Comparison of ENCODE assay signal across 10 cellular contexts in genomic region chr2:174595904-174596397, GRCh38. TPM values are rescaled to one million over a fixed set of nuclear protein-coding genes. Genes with fewer than 3 reads are reported as not detected.
A peak's percentile ranks its signal among the peaks of the same experiment; 100 is the strongest.
DNase-seq lines count a peak whose midpoint lies in the region; ATAC-seq and TF ChIP-seq lines count a peak whose summit lies in the region.
"Had no signal": no experiment of that assay in that cellular context is flagged by ENCODE, and none has a peak within 500 bp of the region (broad histone marks: within the 10 kb centered on the region; RNA-seq: fewer than 3 reads in every experiment).

No MANE protein-coding gene starts in this region.

- no peak overlapping the region for H3K4me2 ChIP-seq in PC-3 (ENCODE audit: low read length)

- no peak for DNase-seq in cardiac muscle cell (ENCODE audit: low read depth in 1 of 2, low spot score in 1 of 2)
- no peak for DNase-seq in left cardiac atrium
- no peak for DNase-seq in activated CD8-positive, alpha-beta T cell treated with anti-CD3 and anti-CD28 coated beads for 36 hours
- no peak for DNase-seq in memory B cell (ENCODE audit: low spot score in 2 of 2)
- DNase-seq in upper lobe of left lung: no peak
- DNase-seq in glomerular visceral epithelial cell (ENCODE audit: extremely low spot score): no peak
- DNase-seq in PC-3: no peak
- no peak for DNase-seq in dermis blood vessel endothelial cell
- DNase-seq: BE2C had no signal

- H3K9me3 ChIP-seq in cardiac muscle cell (ENCODE audit: low read depth): no peaks in the 10 kb centered on the region
- H3K9me3 ChIP-seq in upper lobe of left lung: no peaks in the 10 kb centered on the region
- H3K9me3 ChIP-seq in PC-3 (ENCODE audit: low read length): no peaks in the 10 kb centered on the region
- H3K9me3 ChIP-seq: BE2C had no signal

- H3K9ac ChIP-seq in PC-3 (ENCODE audit: low read length): no peak overlapping the region

- no peaks in the 10 kb centered on the region for H3K36me3 ChIP-seq in cardiac muscle cell
- no peaks in the 10 kb centered on the region for H3K36me3 ChIP-seq in upper lobe of left lung
- no peaks in the 10 kb centered on the region for H3K36me3 ChIP-seq in PC-3 (ENCODE audit: low read depth, low read length)
- H3K36me3 ChIP-seq: BE2C had no signal

- peak overlapping the region; percentile 100 for H3K27ac Mint-ChIP-seq in activated CD8-positive, alpha-beta T cell treated with anti-CD3 and anti-CD28 coated beads for 36 hours
- peak overlapping the region; percentile 98 for H3K27ac Mint-ChIP-seq in memory B cell

- H3K79me2 ChIP-seq in PC-3 (ENCODE audit: low read length): no peaks in the 10 kb centered on the region

- H3K27me3 ChIP-seq in cardiac muscle cell (no peaks in the 10 kb centered on the region), upper lobe of left lung (no peaks in the 10 kb centered on the region), PC-3 (ENCODE audit: low read length) (no peaks in the 10 kb centered on the region)
- H3K27me3 ChIP-seq: BE2C had no signal

- BruUV-seq in PC-3 (replicated peaks; lab: Mats Ljungman, UMichigan): no TSS peak

- POLR2A ChIA-PET in activated CD8-positive, alpha-beta T cell treated with anti-CD3 and anti-CD28 coated beads for 36 hours (lab: Charles Lee): interaction anchor here (0.6 to 12.4 kb wide), 11 partner anchors 13 to 109 kb away, joined by 3 to 198 read pairs (median 5); partner anchors contain the start of gene GPR155
- POLR2A ChIA-PET in PC-3 (lab: Charles Lee; ENCODE audit: unreplicated experiment): no interaction called here

- no peak for TF ChIP-seq CTCF in cardiac muscle cell (IDR thresholded peaks at IDR 0.05; ENCODE audit: low read depth, low read length)
- no peak for TF ChIP-seq CTCF in activated CD8-positive, alpha-beta T cell treated with anti-CD3 and anti-CD28 coated beads for 36 hours (IDR thresholded peaks at IDR 0.05)
- peak in 1 of 6 experiments; percentile 10 for TF ChIP-seq CTCF in upper lobe of left lung (IDR thresholded peaks at IDR 0.05)
- no peak for TF ChIP-seq CTCF in PC-3 (conservative IDR thresholded peaks at IDR 0.05; ENCODE audit: low read depth, low read length)

- H3K27ac ChIP-seq in cardiac muscle cell (peak overlapping the region; percentile 19), upper lobe of left lung (peak overlapping the region; percentile 76 to 89 (median 86)), PC-3 (ENCODE audit: low read length) (no peak overlapping the region)

- H3F3A ChIP-seq in PC-3 (ENCODE audit: low read length, unreplicated experiment): no peaks in the 10 kb centered on the region

- H3K4me1 Mint-ChIP-seq in activated CD8-positive, alpha-beta T cell treated with anti-CD3 and anti-CD28 coated beads for 36 hours (ENCODE audit: low read depth): peaks cover 42% of the 10 kb centered on the region
- H3K4me1 Mint-ChIP-seq in memory B cell: peaks cover 38% of the 10 kb centered on the region

- CTCF ChIA-PET in activated CD8-positive, alpha-beta T cell treated with anti-CD3 and anti-CD28 coated beads for 36 hours (lab: Charles Lee): interaction anchor here (0.6 to 13.7 kb wide), 12 partner anchors 7 to 125 kb away, joined by 3 to 102 read pairs (median 10); no protein-coding TSS in a partner anchor
- CTCF ChIA-PET in PC-3 (lab: Charles Lee): interaction anchor here (0.6 kb wide), 1 partner anchor 33 kb away, joined by 4 read pairs; no protein-coding TSS in a partner anchor

- intact Hi-C loops in left cardiac atrium (cut with DNase I) (no loop called here), PC-3 (cut with micrococcal nuclease) (no loop called here)
- intact Hi-C loops in activated CD8-positive, alpha-beta T cell treated with anti-CD3 and anti-CD28 coated beads for 36 hours (cut with micrococcal nuclease): loop anchor here (2.0 to 10.0 kb wide), 2 partner anchors 39 to 101 kb away; no protein-coding TSS in a partner anchor

- no peaks in the 10 kb centered on the region for H3K27me3 Mint-ChIP-seq in activated CD8-positive, alpha-beta T cell treated with anti-CD3 and anti-CD28 coated beads for 36 hours
- no peaks in the 10 kb centered on the region for H3K27me3 Mint-ChIP-seq in memory B cell

- peaks cover 77% of the 10 kb centered on the region for H3K36me3 Mint-ChIP-seq in activated CD8-positive, alpha-beta T cell treated with anti-CD3 and anti-CD28 coated beads for 36 hours (ENCODE audit: low read depth)
- H3K36me3 Mint-ChIP-seq in memory B cell: peaks cover 11% of the 10 kb centered on the region

- no peak for TF ChIP-seq EP300 in upper lobe of left lung (IDR thresholded peaks at IDR 0.05)

- WGBS in upper lobe of left lung, 2 donors: 48 to 62% methylated on average over 2 of the region's 2 CpGs

- ATAC-seq in left cardiac atrium (no peak), memory B cell (ENCODE audit: low read depth) (no peak), upper lobe of left lung (ENCODE audit: low FRiP score in 2 of 2) (no peak), PC-3 (no peak)
- peak; percentile 4 for ATAC-seq in activated CD8-positive, alpha-beta T cell treated with anti-CD3 and anti-CD28 coated beads for 36 hours
- ATAC-seq: Panc1 had no signal

- H3K4me3 ChIP-seq in cardiac muscle cell (no peak overlapping the region), upper lobe of left lung (peak overlapping the region in 3 of 4 donors; percentile 9 to 36 (median 22)), PC-3 (ENCODE audit: low read length) (no peak overlapping the region)

- H3K9me3 Mint-ChIP-seq in activated CD8-positive, alpha-beta T cell treated with anti-CD3 and anti-CD28 coated beads for 36 hours: peaks cover 9% of the 10 kb centered on the region
- H3K9me3 Mint-ChIP-seq in memory B cell: no peaks in the 10 kb centered on the region

- TF ChIP-seq POLR2A in upper lobe of left lung (IDR thresholded peaks at IDR 0.05): no peak

- peaks cover 16% of the 10 kb centered on the region for H3K4me1 ChIP-seq in cardiac muscle cell (ENCODE audit: low read depth)
- peaks cover 8 to 29% (median 26%) of the 10 kb centered on the region in 4 donors for H3K4me1 ChIP-seq in upper lobe of left lung
- H3K4me1 ChIP-seq in PC-3 (ENCODE audit: insufficient read depth, low read length): peaks cover 34% of the 10 kb centered on the region

- no peaks in the 10 kb centered on the region for H3K9me2 ChIP-seq in PC-3 (replicated peaks; ENCODE audit: low read length)

- no peak overlapping the region for H2AFZ ChIP-seq in PC-3 (ENCODE audit: low read length)

- H3K4me3 Mint-ChIP-seq in activated CD8-positive, alpha-beta T cell treated with anti-CD3 and anti-CD28 coated beads for 36 hours: peak overlapping the region; percentile 87
- peak overlapping the region; percentile 91 for H3K4me3 Mint-ChIP-seq in memory B cell

- no peaks in the 10 kb centered on the region for H4K20me1 ChIP-seq in PC-3 (ENCODE audit: low read length)

RNA-seq across cellular contexts. Expression of gene WIPF1, which starts 1.7 kb away (rescaled TPM):
- total RNA-seq in cardiac muscle cell (6.0 and 16.7 TPM in 2 replicates), left cardiac atrium (10 to 100 TPM; 25.1 to 29.9 TPM), upper lobe of left lung (10 to 100 TPM; 25.1 to 79.0 (median 48.9) TPM), PC-3 (2014; rRNA removed) (0.29 and 1.5 TPM in 2 replicates), dermis blood vessel endothelial cell (13.5 and 14.1 TPM in 2 replicates)
- 8.3 and 18.3 TPM in 2 replicates for polyA plus RNA-seq in cardiac muscle cell
- 100 to 1,000 TPM; 361 to 365 TPM for total RNA-seq in activated CD8-positive, alpha-beta T cell treated with anti-CD3 and anti-CD28 coated beads for 36 hours

Comparison
In these comparisons a context has a peak if more than half of its experiments do, and no peak if none do; other contexts are left out.
1. H3K4me3 ChIP-seq: peak in upper lobe of left lung (3 of 4); none in cardiac muscle cell (single experiment) and PC-3 (single experiment).